Comparison of ENCODE assay signal across 16 cellular contexts in the genomic region with DNA sequence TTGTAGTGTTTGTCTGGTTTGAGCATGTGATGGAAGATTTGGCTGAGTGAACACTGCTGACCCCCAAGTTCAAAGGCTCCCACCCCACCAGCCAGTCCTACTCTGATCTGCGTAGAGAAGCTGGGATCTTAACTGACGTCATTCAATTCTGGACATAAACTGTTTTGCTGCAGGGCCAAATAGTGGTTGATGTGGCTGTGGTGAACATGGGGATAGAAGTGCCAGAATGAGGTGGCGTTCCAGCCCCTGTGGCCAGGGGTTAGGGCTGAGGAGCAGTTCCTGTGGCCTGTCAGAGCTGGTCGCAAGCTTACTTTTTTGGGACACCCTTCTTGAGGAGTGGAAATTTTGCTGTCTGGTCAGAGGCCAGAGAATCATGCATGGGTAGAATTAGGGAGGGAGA. TPM values are rescaled to one million over a fixed set of nuclear protein-coding genes. Genes with fewer than 3 reads are reported as not detected.
DNase-seq lines count a peak whose midpoint lies in the region; ATAC-seq and TF ChIP-seq lines count a peak whose summit lies in the region.
"Had no signal": no experiment of that assay in that cellular context is flagged by ENCODE, and none has a peak within 500 bp of the region (broad histone marks: within the 10 kb centered on the region; RNA-seq: fewer than 3 reads in every experiment).

No MANE protein-coding gene starts in this region.

- ATAC-seq in GM21367 (IDR thresholded peaks at IDR 0.05; ENCODE audit: unreplicated experiment): no peak
- ATAC-seq in HG02973 (IDR thresholded peaks at IDR 0.05; ENCODE audit: unreplicated experiment): no peak
- ATAC-seq: left lung had no signal

- H3K27me3 ChIP-seq in esophagus squamous epithelium: no peaks in the 10 kb centered on the region
- H3K27me3 ChIP-seq: hepatocyte, left lung had no signal

- H3K4me1 Mint-ChIP-seq in activated CD4-positive, alpha-beta T cell treated with anti-CD3 and anti-CD28 coated beads, Interleukin-2, amount 10 ng/mL, durations not matched to agents 7 days and 5 days: peaks cover 49% of the 10 kb centered on the region
- H3K4me1 Mint-ChIP-seq in activated CD4-positive, alpha-beta memory T cell treated with anti-CD3 and anti-CD28 coated beads for 36 hours (ENCODE audit: low read depth): peaks cover 61% of the 10 kb centered on the region
- H3K4me1 Mint-ChIP-seq in progenitor cell of endocrine pancreas (ENCODE audit: low read depth): peaks cover 8% of the 10 kb centered on the region

- DNase-seq in activated CD4-positive, alpha-beta T cell treated with anti-CD3 and anti-CD28 coated beads, Interleukin-2, amount 10 ng/mL, durations not matched to agents 7 days and 5 days: no peak
- DNase-seq in activated CD4-positive, alpha-beta T cell treated with anti-CD3 and anti-CD28 coated beads, Interleukin-2, amount 50 U/mL, for 1 hour: no peak
- no peak for DNase-seq in activated CD4-positive, alpha-beta memory T cell treated with anti-CD3 and anti-CD28 coated beads for 36 hours
- no peak for DNase-seq in esophagus squamous epithelium (lab: John Stamatoyannopoulos, UW)
- DNase-seq in progenitor cell of endocrine pancreas (ENCODE audit: low spot score, unreplicated experiment): no peak
- no peak for DNase-seq in NCI-H2171 (lab: John Stamatoyannopoulos, UW)
- DNase-seq: effector memory CD4-positive, alpha-beta T cell; left lung; NCI-H146; NCI-H526 had no signal

- no peak for TF ChIP-seq POLR2A in esophagus squamous epithelium (IDR thresholded peaks at IDR 0.05)

- no peaks in the 10 kb centered on the region for H3K9me3 Mint-ChIP-seq in activated CD4-positive, alpha-beta T cell treated with anti-CD3 and anti-CD28 coated beads, Interleukin-2, amount 10 ng/mL, durations not matched to agents 7 days and 5 days
- H3K9me3 Mint-ChIP-seq in activated CD4-positive, alpha-beta memory T cell treated with anti-CD3 and anti-CD28 coated beads for 36 hours: no peaks in the 10 kb centered on the region
- H3K9me3 Mint-ChIP-seq in progenitor cell of endocrine pancreas (ENCODE audit: low read depth): no peaks in the 10 kb centered on the region

- peaks cover 26 to 72% (median 43%) of the 10 kb centered on the region in 3 donors for H3K4me1 ChIP-seq in esophagus squamous epithelium

- H3K36me3 Mint-ChIP-seq in activated CD4-positive, alpha-beta T cell treated with anti-CD3 and anti-CD28 coated beads, Interleukin-2, amount 10 ng/mL, durations not matched to agents 7 days and 5 days (ENCODE audit: low read depth): peaks cover 19% of the 10 kb centered on the region
- H3K36me3 Mint-ChIP-seq in activated CD4-positive, alpha-beta memory T cell treated with anti-CD3 and anti-CD28 coated beads for 36 hours: peaks cover 34% of the 10 kb centered on the region
- peaks cover 7% of the 10 kb centered on the region for H3K36me3 Mint-ChIP-seq in progenitor cell of endocrine pancreas (ENCODE audit: insufficient read depth)

- no peaks in the 10 kb centered on the region for H3K9me3 ChIP-seq in esophagus squamous epithelium
- H3K9me3 ChIP-seq: left lung had no signal

- H3K4me3 ChIP-seq in esophagus squamous epithelium: no peak overlapping the region
- H3K4me3 ChIP-seq: hepatocyte, left lung had no signal

- peak overlapping the region in 3 of 4 donors; percentile 2 to 40 (median 14) for H3K27ac ChIP-seq in esophagus squamous epithelium
- H3K27ac ChIP-seq: hepatocyte, KMS-11, left lung had no signal

- peaks cover 12 to 55% (median 14%) of the 10 kb centered on the region in 3 donors for H3K36me3 ChIP-seq in esophagus squamous epithelium

- POLR2A ChIA-PET in activated CD4-positive, alpha-beta T cell treated with anti-CD3 and anti-CD28 coated beads, Interleukin-2, amount 10 ng/mL, durations not matched to agents 7 days and 5 days (lab: Charles Lee): no interaction called here
- POLR2A ChIA-PET in activated CD4-positive, alpha-beta memory T cell treated with anti-CD3 and anti-CD28 coated beads for 36 hours (lab: Charles Lee): no interaction called here

- H3K4me3 Mint-ChIP-seq in activated CD4-positive, alpha-beta T cell treated with anti-CD3 and anti-CD28 coated beads, Interleukin-2, amount 10 ng/mL, durations not matched to agents 7 days and 5 days: no peak overlapping the region
- no peak overlapping the region for H3K4me3 Mint-ChIP-seq in activated CD4-positive, alpha-beta memory T cell treated with anti-CD3 and anti-CD28 coated beads for 36 hours
- no peak overlapping the region for H3K4me3 Mint-ChIP-seq in progenitor cell of endocrine pancreas (ENCODE audit: low read depth)

- H3K27ac Mint-ChIP-seq in activated CD4-positive, alpha-beta T cell treated with anti-CD3 and anti-CD28 coated beads, Interleukin-2, amount 10 ng/mL, durations not matched to agents 7 days and 5 days: peak overlapping the region; percentile 43
- H3K27ac Mint-ChIP-seq in activated CD4-positive, alpha-beta memory T cell treated with anti-CD3 and anti-CD28 coated beads for 36 hours: peak overlapping the region; percentile 81
- H3K27ac Mint-ChIP-seq in progenitor cell of endocrine pancreas: peak overlapping the region; percentile 73

- TF ChIP-seq CTCF in esophagus squamous epithelium (IDR thresholded peaks at IDR 0.05) (no peak), progenitor cell of endocrine pancreas (IDR thresholded peaks at IDR 0.05; ENCODE audit: unreplicated experiment) (no peak)

- H3K27me3 Mint-ChIP-seq in activated CD4-positive, alpha-beta T cell treated with anti-CD3 and anti-CD28 coated beads, Interleukin-2, amount 10 ng/mL, durations not matched to agents 7 days and 5 days: no peaks in the 10 kb centered on the region
- no peaks in the 10 kb centered on the region for H3K27me3 Mint-ChIP-seq in activated CD4-positive, alpha-beta memory T cell treated with anti-CD3 and anti-CD28 coated beads for 36 hours
- H3K27me3 Mint-ChIP-seq in progenitor cell of endocrine pancreas: no peaks in the 10 kb centered on the region

- CTCF ChIA-PET in activated CD4-positive, alpha-beta T cell treated with anti-CD3 and anti-CD28 coated beads, Interleukin-2, amount 10 ng/mL, durations not matched to agents 7 days and 5 days (lab: Charles Lee): interaction anchor here (1.3 kb wide), 1 partner anchor 30 kb away, joined by 4 read pairs; no protein-coding TSS in a partner anchor
- CTCF ChIA-PET in activated CD4-positive, alpha-beta memory T cell treated with anti-CD3 and anti-CD28 coated beads for 36 hours (lab: Charles Lee): interaction anchor here (0.8 kb wide), 1 partner anchor 12 kb away, joined by 3 read pairs; no protein-coding TSS in a partner anchor

- intact Hi-C loops in activated CD4-positive, alpha-beta memory T cell treated with anti-CD3 and anti-CD28 coated beads for 36 hours (cut with micrococcal nuclease): no loop called here
- intact Hi-C loops in esophagus squamous epithelium (cut with DNase I): no loop called here

- WGBS in esophagus squamous epithelium, 2 donors: 66 to 73% methylated on average over 3 to 4 of the region's 4 CpGs

RNA-seq across cellular contexts. Expression of a gene that starts 25.7 kb away (rescaled TPM):
- 100 to 1,000 TPM; 156 to 177 TPM for total RNA-seq in activated CD4-positive, alpha-beta T cell treated with anti-CD3 and anti-CD28 coated beads, Interleukin-2, amount 10 ng/mL, durations not matched to agents 7 days and 5 days
- 100 to 1,000 TPM; 185 to 191 TPM for total RNA-seq in activated CD4-positive, alpha-beta memory T cell treated with anti-CD3 and anti-CD28 coated beads for 36 hours
- 10 to 100 TPM; 51.7 to 65.0 (median 58.5) TPM for total RNA-seq in esophagus squamous epithelium
- total RNA-seq in progenitor cell of endocrine pancreas: 109 and 119 TPM in 2 replicates

RNA-seq across cellular contexts. Expression of a gene that starts 40.5 kb away (rescaled TPM):
- 10 to 100 TPM; 15.5 to 19.3 TPM for total RNA-seq in activated CD4-positive, alpha-beta T cell treated with anti-CD3 and anti-CD28 coated beads, Interleukin-2, amount 10 ng/mL, durations not matched to agents 7 days and 5 days
- total RNA-seq in activated CD4-positive, alpha-beta memory T cell treated with anti-CD3 and anti-CD28 coated beads for 36 hours: 10 to 100 TPM; 12.0 to 13.6 TPM
- total RNA-seq in esophagus squamous epithelium (10 to 100 TPM; 15.9 to 29.0 (median 20.2) TPM), progenitor cell of endocrine pancreas (26.8 and 30.5 TPM in 2 replicates)

RNA-seq across cellular contexts. Expression of a gene that starts 44.5 kb away (rescaled TPM):
- not detected for total RNA-seq in activated CD4-positive, alpha-beta T cell treated with anti-CD3 and anti-CD28 coated beads, Interleukin-2, amount 10 ng/mL, durations not matched to agents 7 days and 5 days
- total RNA-seq in activated CD4-positive, alpha-beta memory T cell treated with anti-CD3 and anti-CD28 coated beads for 36 hours: not detected
- total RNA-seq in esophagus squamous epithelium (not detected), progenitor cell of endocrine pancreas (not detected in 2 replicates)
- total RNA-seq: aorta, left lung, urinary bladder had no signal

RNA-seq across cellular contexts. Expression of a gene that starts 47.8 kb away (rescaled TPM):
- total RNA-seq in activated CD4-positive, alpha-beta T cell treated with anti-CD3 and anti-CD28 coated beads, Interleukin-2, amount 10 ng/mL, durations not matched to agents 7 days and 5 days: 100 to 1,000 TPM; 107 to 115 TPM
- 10 to 100 TPM; 76.4 to 82.0 TPM for total RNA-seq in activated CD4-positive, alpha-beta memory T cell treated with anti-CD3 and anti-CD28 coated beads for 36 hours
- total RNA-seq in esophagus squamous epithelium: 10 to 100 TPM; 38.5 to 48.4 (median 47.2) TPM
- total RNA-seq in progenitor cell of endocrine pancreas: 43.2 and 44.8 TPM in 2 replicates
